Comparison of ENCODE assay signal across 20 cellular contexts in genomic region chr5:31021181-31021624, GRCh38.
A peak's percentile ranks its signal among the peaks of the same experiment; 100 is the strongest.
DNase-seq lines count a peak whose midpoint lies in the region; ATAC-seq, FAIRE-seq and TF ChIP-seq lines count a peak whose summit lies in the region.
"Had no signal": no experiment of that assay in that cellular context is flagged by ENCODE, and none has a peak within 500 bp of the region (broad histone marks: within the 10 kb centered on the region; RNA-seq: fewer than 3 reads in every experiment).

No MANE protein-coding gene starts in this region.

- no peak for TF ChIP-seq EP300 in HepG2 (IDR thresholded peaks at IDR 0.05; ENCODE audit: low read depth in 2 of 2, low read length in 2 of 2)
- TF ChIP-seq EP300 in HepG2 (CRISPR knock-in tag; IDR thresholded peaks at IDR 0.05; ENCODE audit: borderline replicate concordance) = no peak

- no peaks in the 10 kb centered on the region for H3K36me3 ChIP-seq in right lobe of liver
- H3K36me3 ChIP-seq in HepG2 (replicated peaks in 1 of 2; ENCODE audit: control insufficient read depth in 1 of 2, insufficient read depth in 2 of 2, low read length in 2 of 2) = no peaks in the 10 kb centered on the region
- H3K36me3 ChIP-seq in bronchial epithelial cell (ENCODE audit: control insufficient read depth, insufficient read depth, low read length) = no peaks in the 10 kb centered on the region
- H3K36me3 ChIP-seq in kidney epithelial cell (ENCODE audit: control insufficient read depth, insufficient read depth, low read length) = no peaks in the 10 kb centered on the region
- H3K36me3 ChIP-seq in HAP-1 (replicated peaks) = no peaks in the 10 kb centered on the region

- WGBS in right lobe of liver (ENCODE audit: insufficient coverage, low coverage, low lambda C conversion rate, missing lambda C conversion rate) = 29% methylated on average over 2 of the region's 2 CpGs
- 0% methylated on average over 2 of the region's 2 CpGs for WGBS in HepG2 (ENCODE audit: low lambda C conversion rate)

- peak; percentile 48 to 96 (median 62) for ATAC-seq in right lobe of liver
- ATAC-seq in HepG2 = no peak
- ATAC-seq in natural killer cell = no peak
- ATAC-seq: naive thymus-derived CD4-positive, alpha-beta T cell had no signal

- no peak for TF ChIP-seq POLR2A in right lobe of liver (IDR thresholded peaks at IDR 0.05)
- no peak for TF ChIP-seq POLR2A in HepG2 (IDR thresholded peaks at IDR 0.05; ENCODE audit: insufficient read depth in 1 of 2, low read depth in 2 of 2, low read length in 2 of 2)

- H4K20me1 ChIP-seq in HepG2 (ENCODE audit: insufficient read depth, low read length) = no peaks in the 10 kb centered on the region

- DNase-seq in right lobe of liver (no peak), HepG2 (ENCODE audit: low spot score) (no peak), bronchial epithelial cell (ENCODE audit: low read depth) (peak; percentile 99), kidney epithelial cell (ENCODE audit: low read depth) (peak; percentile 63), foreskin melanocyte (no peak), NCI-H446 treated with DMSO at 0.1 percent for 48 hours (lab: John Stamatoyannopoulos, UW) (no peak), natural killer cell (no peak), HAP-1 (ENCODE audit: low spot score in 2 of 2) (no peak)
- DNase-seq: 8988T; activated CD4-positive, alpha-beta T cell treated with anti-CD3 and anti-CD28 coated beads, Interleukin-2, amount 10 ng/mL, durations not matched to agents 24 days and 14 days; activated effector memory CD4-positive, alpha-beta T cell treated with Interleukin-2 at 50 U/mL for 16 hours; aorta; DMS153; immature natural killer cell; naive thymus-derived CD4-positive, alpha-beta T cell; NCI-H2029; SW 1271 had no signal

- POLR2A ChIA-PET in HepG2 (lab: Yijun Ruan, JAX) = no interaction called here

- FAIRE-seq in HepG2 (lab: Jason Lieb, UNC) (no peak), bronchial epithelial cell (lab: Jason Lieb, UNC) (no peak)

- no peaks in the 10 kb centered on the region for H3K36me3 Mint-ChIP-seq in natural killer cell
- H3K36me3 Mint-ChIP-seq: IgD-negative memory B cell; immature natural killer cell; naive thymus-derived CD4-positive, alpha-beta T cell had no signal

- no peak overlapping the region for H3K27ac Mint-ChIP-seq in natural killer cell
- H3K27ac Mint-ChIP-seq: activated CD4-positive, alpha-beta T cell treated with anti-CD3 and anti-CD28 coated beads, Interleukin-2, amount 10 ng/mL, durations not matched to agents 24 days and 14 days; dendritic cell treated with granulocyte-macrophage colony-stimulating factor and Interleukin-4, amounts not matched to agents 40 ng/mL and 50 ng/mL, for 4 days; IgD-negative memory B cell; immature natural killer cell; naive thymus-derived CD4-positive, alpha-beta T cell had no signal

- no peaks in the 10 kb centered on the region for H3K27me3 Mint-ChIP-seq in natural killer cell (ENCODE audit: low read depth in 2 of 2)
- H3K27me3 Mint-ChIP-seq: activated CD4-positive, alpha-beta T cell treated with anti-CD3 and anti-CD28 coated beads, Interleukin-2, amount 10 ng/mL, durations not matched to agents 24 days and 14 days; dendritic cell treated with granulocyte-macrophage colony-stimulating factor and Interleukin-4, amounts not matched to agents 40 ng/mL and 50 ng/mL, for 4 days; IgD-negative memory B cell; naive thymus-derived CD4-positive, alpha-beta T cell had no signal

- TF ChIP-seq CTCF in right lobe of liver (IDR thresholded peaks at IDR 0.05) (no peak), HepG2 (CRISPR knock-in tag; IDR thresholded peaks at IDR 0.05) (no peak), bronchial epithelial cell (IDR thresholded peaks at IDR 0.05; ENCODE audit: insufficient read depth, low read length, severe bottlenecking) (no peak), kidney epithelial cell (IDR thresholded peaks at IDR 0.05; ENCODE audit: insufficient read depth, low read length, poor library complexity, severe bottlenecking) (no peak), natural killer cell (IDR thresholded peaks at IDR 0.05) (no peak)

- no peak overlapping the region for H2AFZ ChIP-seq in HepG2 (ENCODE audit: low read length)

- H3K9me3 ChIP-seq in right lobe of liver (no peaks in the 10 kb centered on the region), HepG2 (ENCODE audit: low read length) (0 out of 2 replicates have a peak, but pooled peaks cover 4% of the 10 kb centered on the region), HAP-1 (no peaks in the 10 kb centered on the region; the same call in 1 of the 2 replicates)

- intact Hi-C loops in right lobe of liver (cut with DNase I) = no loop called here
- intact Hi-C loops in HepG2 (cut with micrococcal nuclease; ENCODE audit: unreplicated experiment) = loop anchor here (10.0 kb wide), 1 partner anchor 986 kb away; no protein-coding TSS in a partner anchor
- intact Hi-C loops in natural killer cell (cut with micrococcal nuclease) = no loop called here

- H3K4me1 ChIP-seq in right lobe of liver = no peaks in the 10 kb centered on the region
- H3K4me1 ChIP-seq in HepG2 (ENCODE audit: insufficient read depth, low read length) = no peaks in the 10 kb centered on the region
- H3K4me1 ChIP-seq in HAP-1 = peaks cover 13% of the 10 kb centered on the region

- H3K9me3 Mint-ChIP-seq in natural killer cell = peaks cover 11 to 14% of the 10 kb centered on the region in 2 donors

- H3K4me1 Mint-ChIP-seq in natural killer cell = no peaks in the 10 kb centered on the region
- H3K4me1 Mint-ChIP-seq: activated CD4-positive, alpha-beta T cell treated with anti-CD3 and anti-CD28 coated beads, Interleukin-2, amount 10 ng/mL, durations not matched to agents 24 days and 14 days; IgD-negative memory B cell; immature natural killer cell had no signal

- H3K79me2 ChIP-seq in HepG2 (ENCODE audit: insufficient read depth, low read length) = no peaks in the 10 kb centered on the region

- H3K9ac ChIP-seq in HepG2 (ENCODE audit: insufficient read depth, low read depth, low read length) = no peak overlapping the region

- in situ Hi-C loops in HepG2 (cut with HindIII; ENCODE audit: extremely low pct_ligation_motif_present, low pct_unique_long_range_greater_than_20kb) (no loop called here), HAP-1 (cut with MboI; ENCODE audit: low sequenced_read_pairs) (no loop called here)

- H3K4me3 ChIP-seq in right lobe of liver = no peak overlapping the region
- H3K4me3 ChIP-seq in HepG2 (replicated peaks in 1 of 3; ENCODE audit: insufficient read depth in 1 of 3, low read depth in 2 of 3, low read length in 3 of 3) = no peak overlapping the region
- no peak overlapping the region for H3K4me3 ChIP-seq in bronchial epithelial cell (ENCODE audit: low read depth, low read length)
- no peak overlapping the region for H3K4me3 ChIP-seq in kidney epithelial cell (ENCODE audit: low read depth, low read length)
- H3K4me3 ChIP-seq in HAP-1 = no peak overlapping the region

- no TSS peak for BruUV-seq in HepG2 (replicated peaks; lab: Mats Ljungman, UMichigan)

- TF ChIP-seq RAD21 in HepG2 (CRISPR knock-in tag; IDR thresholded peaks at IDR 0.05) = no peak

- H3K27ac ChIP-seq in right lobe of liver (peak overlapping the region in 1 of 3 donors; percentile 36), HepG2 (ENCODE audit: extremely low read length, insufficient read depth, low read length) (no peak overlapping the region)
- H3K27ac ChIP-seq: C4-2B had no signal

- H3K4me2 ChIP-seq in HepG2 (ENCODE audit: low read depth, low read length) = no peak overlapping the region

- no peak overlapping the region for H3K4me3 Mint-ChIP-seq in natural killer cell
- H3K4me3 Mint-ChIP-seq: activated CD4-positive, alpha-beta T cell treated with anti-CD3 and anti-CD28 coated beads, Interleukin-2, amount 10 ng/mL, durations not matched to agents 24 days and 14 days; dendritic cell treated with granulocyte-macrophage colony-stimulating factor and Interleukin-4, amounts not matched to agents 40 ng/mL and 50 ng/mL, for 4 days; IgD-negative memory B cell; immature natural killer cell; naive thymus-derived CD4-positive, alpha-beta T cell had no signal

- no peaks in the 10 kb centered on the region for H3K27me3 ChIP-seq in right lobe of liver
- H3K27me3 ChIP-seq in HepG2 (ENCODE audit: control insufficient read depth in 1 of 2, insufficient read depth in 2 of 2, low read length in 2 of 2) = no peaks in the 10 kb centered on the region
- no peaks in the 10 kb centered on the region for H3K27me3 ChIP-seq in bronchial epithelial cell (ENCODE audit: control insufficient read depth, insufficient read depth, low read length)
- H3K27me3 ChIP-seq in kidney epithelial cell (ENCODE audit: control insufficient read depth, insufficient read depth, low read length) = no peaks in the 10 kb centered on the region
- H3K27me3 ChIP-seq in HAP-1 (ENCODE audit: low read depth) = no peaks in the 10 kb centered on the region

- CTCF ChIA-PET in HepG2 (lab: Yijun Ruan, JAX; ENCODE audit: low intra/inter-chr PET ratio, low total read pairs) = no interaction called here

TF ChIP-seq in HepG2, 621 proteins besides CTCF, POLR2A, EP300 and RAD21:
- TF ChIP-seq SRSF4 (IDR thresholded peaks at IDR 0.05; ENCODE audit: low read depth, low read length, poor library complexity, severe bottlenecking) = no peak
- TF ChIP-seq ZSCAN12 (CRISPR knock-in tag; IDR thresholded peaks at IDR 0.05) = no peak
- no peak for TF ChIP-seq CCDC6 (CRISPR knock-in tag; IDR thresholded peaks at IDR 0.05)
- no peak for TF ChIP-seq PCBP1 (IDR thresholded peaks at IDR 0.05; ENCODE audit: borderline replicate concordance, low read depth, low read length)
- no peak for TF ChIP-seq HNRNPK (IDR thresholded peaks at IDR 0.05; ENCODE audit: low read depth, low read length, poor library complexity, severe bottlenecking)
- TF ChIP-seq ZBTB3 (CRISPR knock-in tag; IDR thresholded peaks at IDR 0.05; ENCODE audit: borderline replicate concordance, low read depth) = no peak
- TF ChIP-seq ZMAT3 (CRISPR knock-in tag; conservative IDR thresholded peaks at IDR 0.05) = no peak

Comparison
In these comparisons a context has a peak if more than half of its experiments do, and no peak if none do; other contexts are left out.
1. ATAC-seq: peak in right lobe of liver (4 of 4); none in HepG2 (single experiment) and natural killer cell (0 of 3).
2. DNase-seq: peak in bronchial epithelial cell (single experiment) and kidney epithelial cell (single experiment); none in right lobe of liver (0 of 3), HepG2 (single experiment), foreskin melanocyte (single experiment), NCI-H446 treated with DMSO at 0.1 percent for 48 hours (single experiment), natural killer cell (single experiment) and HAP-1 (0 of 2).